21 cellular contexts compared by ENCODE assay signal in the genomic region with DNA sequence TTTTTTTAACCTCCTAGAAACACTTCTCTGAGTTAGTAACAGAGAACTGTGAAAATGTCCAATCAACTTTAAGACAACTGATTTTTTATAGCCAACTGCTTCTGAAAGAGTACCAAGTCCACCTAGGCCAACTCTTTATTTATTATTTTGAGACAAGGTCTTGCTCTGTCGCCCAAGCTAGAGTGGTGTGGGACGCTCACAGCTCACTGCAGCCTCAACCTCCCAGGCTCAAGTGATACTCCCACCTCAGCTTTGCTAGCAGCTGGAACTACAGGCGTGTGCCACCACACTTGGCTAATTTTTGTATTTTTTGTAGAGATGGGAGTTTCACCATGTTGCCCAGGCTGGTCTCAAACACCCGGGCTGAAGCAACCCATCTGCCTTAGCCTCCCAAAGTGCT.
"Had no signal": no experiment of that assay in that cellular context is flagged by ENCODE, and none has a peak within 500 bp of the region (broad histone marks: within the 10 kb centered on the region; RNA-seq: fewer than 3 reads in every experiment).

No MANE protein-coding gene starts in this region.

- H3K27ac Mint-ChIP-seq: dendritic cell treated with granulocyte-macrophage colony-stimulating factor and Interleukin-4, amounts not matched to agents 40 ng/mL and 50 ng/mL, for 4 days; stimulated activated effector memory CD8-positive, alpha-beta T cell treated with anti-CD3 and anti-CD28 coated beads, Interleukin-12 subunit alpha, Interleukin-12 subunit beta, amount 100 ng/mL, for 72 hours; type B pancreatic cell had no signal

- H3K9me3 ChIP-seq: neutrophil, psoas muscle, right lobe of liver, suprapubic skin, thyroid gland had no signal

- H3K79me2 ChIP-seq: hepatocyte had no signal

- H3K27me3 ChIP-seq: foreskin keratinocyte, hepatocyte, neutrophil, right lobe of liver, suprapubic skin, thyroid gland had no signal

- H3K36me3 ChIP-seq: neutrophil, right lobe of liver, suprapubic skin, thyroid gland had no signal

- H3K4me3 Mint-ChIP-seq: dendritic cell treated with granulocyte-macrophage colony-stimulating factor and Interleukin-4, amounts not matched to agents 40 ng/mL and 50 ng/mL, for 4 days; naive thymus-derived CD4-positive, alpha-beta T cell; stimulated activated effector memory CD8-positive, alpha-beta T cell treated with anti-CD3 and anti-CD28 coated beads, Interleukin-12 subunit alpha, Interleukin-12 subunit beta, amount 100 ng/mL, for 72 hours; type B pancreatic cell had no signal

- H3K27ac ChIP-seq: foreskin keratinocyte, hepatocyte, neutrophil, psoas muscle, right lobe of liver, suprapubic skin, thyroid gland had no signal

- H3K4me1 Mint-ChIP-seq: stimulated activated effector memory CD8-positive, alpha-beta T cell treated with anti-CD3 and anti-CD28 coated beads, Interleukin-12 subunit alpha, Interleukin-12 subunit beta, amount 100 ng/mL, for 72 hours had no signal

- H3K27me3 Mint-ChIP-seq: dendritic cell treated with granulocyte-macrophage colony-stimulating factor and Interleukin-4, amounts not matched to agents 40 ng/mL and 50 ng/mL, for 4 days; naive thymus-derived CD4-positive, alpha-beta T cell; type B pancreatic cell had no signal

- H3K4me1 ChIP-seq: foreskin keratinocyte, psoas muscle, right lobe of liver, suprapubic skin, thyroid gland had no signal

- H3K36me3 Mint-ChIP-seq: stimulated activated effector memory CD8-positive, alpha-beta T cell treated with anti-CD3 and anti-CD28 coated beads, Interleukin-12 subunit alpha, Interleukin-12 subunit beta, amount 100 ng/mL, for 72 hours; type B pancreatic cell had no signal

- H2AFZ ChIP-seq: hepatocyte had no signal

- H3K4me3 ChIP-seq: hepatocyte, lung, psoas muscle, right lobe of liver, suprapubic skin, thyroid gland had no signal

- H3K9me3 Mint-ChIP-seq: dendritic cell treated with granulocyte-macrophage colony-stimulating factor and Interleukin-4, amounts not matched to agents 40 ng/mL and 50 ng/mL, for 4 days; naive thymus-derived CD4-positive, alpha-beta T cell; stimulated activated effector memory CD8-positive, alpha-beta T cell treated with anti-CD3 and anti-CD28 coated beads, Interleukin-12 subunit alpha, Interleukin-12 subunit beta, amount 100 ng/mL, for 72 hours; type B pancreatic cell had no signal

- ATAC-seq: foreskin keratinocyte; left cardiac atrium; left ventricle myocardium superior; naive thymus-derived CD4-positive, alpha-beta T cell; psoas muscle; right lobe of liver; stimulated activated effector memory CD8-positive, alpha-beta T cell treated with anti-CD3 and anti-CD28 coated beads, Interleukin-12 subunit alpha, Interleukin-12 subunit beta, amount 100 ng/mL, for 72 hours; stimulated activated naive CD8-positive, alpha-beta T cell treated with anti-CD3 and anti-CD28 coated beads, Interleukin-15, Interleukin-2, amounts not matched to agents 100 U/mL and 50 U/mL, for 24 hours had no signal

- DNase-seq: foreskin keratinocyte; head of caudate nucleus; kidney; left cardiac atrium; left ventricle myocardium superior; mesendoderm; naive thymus-derived CD4-positive, alpha-beta T cell; psoas muscle; retina; right lobe of liver; stimulated activated CD4-positive, alpha-beta T cell treated with anti-CD3 and anti-CD28 coated beads, Interleukin-4, amount 100 ng/mL, for 1 hour; stimulated activated CD8-positive, alpha-beta memory T cell treated with anti-CD3 and anti-CD28 coated beads, Interleukin-4, amount 100 ng/mL, for 48 hours; stimulated activated naive CD8-positive, alpha-beta T cell treated with anti-CD3 and anti-CD28 coated beads, Interleukin-15, Interleukin-2, amounts not matched to agents 100 U/mL and 50 U/mL, for 24 hours; thyroid gland had no signal

- H3K4me2 ChIP-seq: hepatocyte had no signal
